Comparison of ENCODE assay signal across 16 cellular contexts in the genomic region with DNA sequence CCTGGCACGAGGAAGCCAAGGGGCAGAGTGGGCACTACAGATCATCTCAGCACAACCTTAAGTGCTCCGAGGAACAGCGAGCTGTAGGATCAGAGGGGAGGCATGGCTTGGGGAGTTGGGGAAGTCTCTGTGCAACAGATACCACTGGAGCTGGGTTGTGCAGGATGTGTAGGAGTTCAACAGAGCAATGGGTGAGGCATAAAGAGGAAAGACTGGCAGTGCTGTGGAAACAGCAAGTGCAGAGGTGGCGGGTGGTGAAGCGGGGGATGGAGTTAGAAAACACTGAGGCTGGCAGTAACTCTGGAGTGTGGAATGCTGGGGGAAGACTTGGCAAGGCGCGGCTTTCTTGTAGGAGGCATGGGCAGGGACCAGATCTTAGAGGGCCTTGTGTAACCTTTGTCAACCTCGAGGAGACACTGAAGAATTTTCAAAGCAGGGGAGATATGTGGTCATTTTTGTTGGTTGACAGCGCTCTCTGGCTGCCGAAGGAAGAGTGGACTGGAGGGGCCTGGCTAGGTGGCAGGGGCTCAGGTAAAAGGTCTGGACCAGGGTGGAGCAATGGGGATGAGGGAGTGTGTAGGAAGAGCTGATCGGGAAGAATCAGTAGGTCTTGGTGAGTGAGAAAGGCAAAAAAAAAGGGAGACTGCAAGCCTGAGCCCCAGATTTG.
DNase-seq lines count a peak whose midpoint lies in the region; ATAC-seq, FAIRE-seq and TF ChIP-seq lines count a peak whose summit lies in the region.
"Had no signal": no experiment of that assay in that cellular context is flagged by ENCODE, and none has a peak within 500 bp of the region (broad histone marks: within the 10 kb centered on the region; RNA-seq: fewer than 3 reads in every experiment).

No MANE protein-coding gene starts in this region.

- H3K4me1 ChIP-seq in mammary epithelial cell (ENCODE audit: insufficient read depth, low read length) (peaks cover 17% of the 10 kb centered on the region), K562 (replicated peaks in 1 of 2; ENCODE audit: control insufficient read depth in 2 of 2, insufficient read depth in 2 of 2, low read length in 2 of 2) (no peaks in the 10 kb centered on the region), transverse colon (no peaks in the 10 kb centered on the region)

- no peaks in the 10 kb centered on the region for H3K27me3 Mint-ChIP-seq in MCF 10A (ENCODE audit: insufficient read depth, unreplicated experiment)

- no peak for TF ChIP-seq CTCF in MCF 10A (IDR thresholded peaks at IDR 0.05; ENCODE audit: unreplicated experiment)
- TF ChIP-seq CTCF in mammary epithelial cell (conservative IDR thresholded peaks at IDR 0.05 in 1 of 2, IDR thresholded peaks at IDR 0.05 in 1 of 2; ENCODE audit: extremely low read depth in 1 of 2, insufficient read depth in 1 of 2, low read depth in 1 of 2, low read length in 2 of 2) = no peak
- peak in 2 of 3 experiments; percentile 14 to 33; a peak in 1 of 6 replicates for TF ChIP-seq CTCF in K562 (IDR thresholded peaks at IDR 0.05 in 2 of 3, conservative IDR thresholded peaks at IDR 0.05 in 1 of 3; ENCODE audit: insufficient read depth in 2 of 3, low read depth in 1 of 3, low read length in 3 of 3)
- no peak for TF ChIP-seq CTCF in transverse colon (IDR thresholded peaks at IDR 0.05)

- intact Hi-C loops in MCF 10A (cut with micrococcal nuclease) (no loop called here), mammary epithelial cell (cut with micrococcal nuclease) (no loop called here), K562 (cut with micrococcal nuclease) (no loop called here), transverse colon (cut with DNase I; ENCODE audit: low total_unique reads) (no loop called here)

- H3K36me3 ChIP-seq in mammary epithelial cell (ENCODE audit: insufficient read depth, low read length) (no peaks in the 10 kb centered on the region), K562 (ENCODE audit: control insufficient read depth, insufficient read depth, low read length) (no peaks in the 10 kb centered on the region), transverse colon (no peaks in the 10 kb centered on the region)

- no peak overlapping the region for H2AFZ ChIP-seq in mammary epithelial cell (ENCODE audit: low read depth, low read length)
- no peak overlapping the region for H2AFZ ChIP-seq in K562 (ENCODE audit: low read depth, low read length)
- H2AFZ ChIP-seq: PC-9 had no signal

- TF ChIP-seq RAD21 in K562 (CRISPR knock-in tag; conservative IDR thresholded peaks at IDR 0.05 in 1 of 2, IDR thresholded peaks at IDR 0.05 in 1 of 2) = no peak

- H3K36me3 Mint-ChIP-seq in MCF 10A (ENCODE audit: insufficient read depth, unreplicated experiment) = no peaks in the 10 kb centered on the region

- POLR2A ChIA-PET in MCF 10A (lab: Yijun Ruan, JAX) = interaction anchor here (0.6 kb wide), 1 partner anchor 198 kb away, joined by 3 read pairs; no protein-coding TSS in a partner anchor
- POLR2A ChIA-PET in K562 (lab: Yijun Ruan, JAX) = no interaction called here

- dilution Hi-C loops in mammary epithelial cell (cut with HindIII; ENCODE audit: low sequenced_read_pairs) = loop anchor here (5.0 kb wide), 1 partner anchor 188 kb away; no protein-coding TSS in a partner anchor

- in situ Hi-C loops in mammary epithelial cell (cut with MboI; ENCODE audit: low sequenced_read_pairs in 2 of 2) = loop anchor here in 1 of 2 donors (25.0 kb wide), 1 partner anchor 453 kb away; the partner anchor contains the start of gene SLC5A9
- in situ Hi-C loops in K562 (cut with MboI) = loop anchor here (25.0 kb wide), 1 partner anchor 453 kb away; the partner anchor contains the start of gene SLC5A9
- in situ Hi-C loops in transverse colon (cut with MboI; ENCODE audit: low pct_ligation_motif_present in 1 of 4, low pct_unique_long_range_greater_than_20kb in 1 of 4, low sequenced_read_pairs in 3 of 4) = loop anchor here in 2 of 4 donors (25.0 kb wide), 2 partner anchors 303 to 478 kb away; no protein-coding TSS in a partner anchor

- no TSS peak for BruUV-seq in MCF 10A (replicated peaks; lab: Mats Ljungman, UMichigan)
- no TSS peak for BruUV-seq in mammary epithelial cell (replicated peaks; lab: Mats Ljungman, UMichigan)
- no TSS peak for BruUV-seq in K562 (replicated peaks; lab: Mats Ljungman, UMichigan)

- H3K4me3 Mint-ChIP-seq in MCF 10A (ENCODE audit: unreplicated experiment) = no peak overlapping the region

- H3K27ac ChIP-seq in mammary epithelial cell (ENCODE audit: insufficient read depth, low read depth, low read length) (no peak overlapping the region), K562 (ENCODE audit: extremely low read depth, low read depth, low read length) (no peak overlapping the region), transverse colon (no peak overlapping the region)
- H3K27ac ChIP-seq: PC-9 had no signal

- H3K9ac ChIP-seq in mammary epithelial cell (ENCODE audit: insufficient read depth, low read length) = no peak overlapping the region
- no peak overlapping the region for H3K9ac ChIP-seq in K562 (ENCODE audit: insufficient read depth in 1 of 2, low read depth in 2 of 2, low read length in 2 of 2)

- no peak for FAIRE-seq in K562 (lab: Jason Lieb, UNC)

- H3K4me2 ChIP-seq in mammary epithelial cell (ENCODE audit: insufficient read depth, low read depth, low read length) (no peak overlapping the region), K562 (ENCODE audit: insufficient read depth, low read length) (no peak overlapping the region)
- H3K4me2 ChIP-seq: PC-9 had no signal

- no peak for TF ChIP-seq EP300 in K562 (IDR thresholded peaks at IDR 0.05; ENCODE audit: low read length)
- TF ChIP-seq EP300 in transverse colon (IDR thresholded peaks at IDR 0.05; ENCODE audit: low read depth) = no peak

- H3K9me3 ChIP-seq in mammary epithelial cell (replicated peaks; ENCODE audit: insufficient read depth, low read length) = no peaks in the 10 kb centered on the region
- no peaks in the 10 kb centered on the region for H3K9me3 ChIP-seq in K562 (replicated peaks; ENCODE audit: control insufficient read depth, insufficient read depth, low read depth, low read length)
- H3K9me3 ChIP-seq in transverse colon = no peaks in the 10 kb centered on the region

- WGBS in mammary epithelial cell (ENCODE audit: low coverage, missing lambda C conversion rate) = 56% methylated on average over 8 of the region's 11 CpGs
- 2% methylated on average over 11 of the region's 11 CpGs for WGBS in K562 (ENCODE audit: insufficient coverage, low coverage, missing lambda C conversion rate)
- 83 to 92% methylated on average over 10 to 11 of the region's 11 CpGs for WGBS in transverse colon (ENCODE audit: low coverage in 1 of 2), 2 donors

- peaks cover 14% of the 10 kb centered on the region for H3K4me1 Mint-ChIP-seq in MCF 10A (ENCODE audit: insufficient read depth, unreplicated experiment)

- 0 out of 3 replicates have a peak, but pooled peaks have one; percentile 14 for ATAC-seq in K562
- no peak for ATAC-seq in GM18502 (IDR thresholded peaks at IDR 0.05; ENCODE audit: poor library complexity, unreplicated experiment)

- no peak for TF ChIP-seq POLR2A in K562 (conservative IDR thresholded peaks at IDR 0.05)
- TF ChIP-seq POLR2A in transverse colon (IDR thresholded peaks at IDR 0.05) = no peak

- H3K9me1 ChIP-seq in K562 (ENCODE audit: control insufficient read depth, insufficient read depth, low read length) = no peaks in the 10 kb centered on the region

- DNase-seq in MCF 10A (ENCODE audit: unreplicated experiment) (peak; percentile 10), mammary epithelial cell (no peak), K562 (ENCODE audit: extremely low read depth in 1 of 4, low spot score in 3 of 4) (no peak), islet precursor cell (peak; percentile 35), transverse colon (peak; percentile 3), NCI-H2081 treated with DMSO at 0.1 percent for 48 hours (lab: John Stamatoyannopoulos, UW) (no peak), NCI-H345 treated with DMSO at 0.1 percent for 48 hours (lab: John Stamatoyannopoulos, UW; ENCODE audit: unreplicated experiment) (no peak)
- DNase-seq: DMS153, EL, KG1, NCI-H1092, NCI-H1694, NCI-H446, NCI-H748 treated with DMSO at 0.1 percent for 48 hours, PC-9 had no signal

- no peak overlapping the region for H3K27ac Mint-ChIP-seq in MCF 10A (ENCODE audit: low read depth, unreplicated experiment)

- no peaks in the 10 kb centered on the region for H3K79me2 ChIP-seq in mammary epithelial cell (ENCODE audit: insufficient read depth, low read length)
- no peaks in the 10 kb centered on the region for H3K79me2 ChIP-seq in K562 (ENCODE audit: control insufficient read depth, insufficient read depth, low read length)

- H4K20me1 ChIP-seq in mammary epithelial cell (ENCODE audit: insufficient read depth, low read length) = no peaks in the 10 kb centered on the region
- peaks cover 20% of the 10 kb centered on the region; the same call in 1 of the 2 replicates for H4K20me1 ChIP-seq in K562 (replicated peaks; ENCODE audit: control insufficient read depth, insufficient read depth, low read length)

- no peaks in the 10 kb centered on the region for H3K9me3 Mint-ChIP-seq in MCF 10A (ENCODE audit: unreplicated experiment)

- CTCF ChIA-PET in MCF 10A (lab: Yijun Ruan, JAX) (interaction anchor here (0.6 to 2.1 kb wide), 5 partner anchors 22 to 415 kb away, joined by 3 to 6 read pairs (median 5); no protein-coding TSS in a partner anchor), mammary epithelial cell (lab: Charles Lee; ENCODE audit: low non-redundant PET) (no interaction called here), K562 (lab: Yijun Ruan, JAX; ENCODE audit: low intra/inter-chr PET ratio) (no interaction called here)

- no peak overlapping the region for H3K4me3 ChIP-seq in mammary epithelial cell (replicated peaks in 1 of 3; ENCODE audit: insufficient read depth in 1 of 3, low read depth in 2 of 3, low read length in 3 of 3)
- no peak overlapping the region for H3K4me3 ChIP-seq in K562
- H3K4me3 ChIP-seq in transverse colon = no peak overlapping the region
- H3K4me3 ChIP-seq: PC-9 had no signal

- no peaks in the 10 kb centered on the region for H3K27me3 ChIP-seq in mammary epithelial cell (ENCODE audit: insufficient read depth, low read length)
- H3K27me3 ChIP-seq in K562 (ENCODE audit: control insufficient read depth in 2 of 2, insufficient read depth in 2 of 2, low read length in 2 of 2) = peaks cover 23 to 61% of the 10 kb centered on the region in 2 experiments; a peak in 4 of 5 replicates
- no peaks in the 10 kb centered on the region for H3K27me3 ChIP-seq in transverse colon

TF ChIP-seq in K562, 482 proteins besides CTCF, POLR2A, EP300 and RAD21:
- no peak for TF ChIP-seq POLR2AphosphoS5 (IDR thresholded peaks at IDR 0.05; ENCODE audit: control insufficient read depth, insufficient read depth, low read depth, low read length)
- no peak for TF ChIP-seq BRD9 (IDR thresholded peaks at IDR 0.05; ENCODE audit: low read depth, partially characterized antibody)
- TF ChIP-seq FOXJ2 (tag; IDR thresholded peaks at IDR 0.05) = no peak
- TF ChIP-seq BHLHE40 (IDR thresholded peaks at IDR 0.05; ENCODE audit: low read length) = no peak
- TF ChIP-seq ZNF224 (CRISPR knock-in tag; IDR thresholded peaks at IDR 0.05) = no peak
- no peak for TF ChIP-seq ZFP1 (CRISPR knock-in tag; IDR thresholded peaks at IDR 0.05)
- no peak for TF ChIP-seq CCAR2 (IDR thresholded peaks at IDR 0.05; ENCODE audit: low read depth, low read length)

Comparison
In these comparisons a context has a peak if more than half of its experiments do, and no peak if none do; other contexts are left out.
1. DNase-seq: peak in MCF 10A (single experiment), islet precursor cell (single experiment) and transverse colon (single experiment); none in mammary epithelial cell (single experiment), K562 (0 of 4), NCI-H2081 treated with DMSO at 0.1 percent for 48 hours (single experiment) and NCI-H345 treated with DMSO at 0.1 percent for 48 hours (single experiment).
2. CTCF ChIP-seq: peak in K562 (2 of 3); none in MCF 10A (single experiment), mammary epithelial cell (0 of 2) and transverse colon (0 of 5).